ENCODE assay signal across 10 cellular contexts in the genomic region with DNA sequence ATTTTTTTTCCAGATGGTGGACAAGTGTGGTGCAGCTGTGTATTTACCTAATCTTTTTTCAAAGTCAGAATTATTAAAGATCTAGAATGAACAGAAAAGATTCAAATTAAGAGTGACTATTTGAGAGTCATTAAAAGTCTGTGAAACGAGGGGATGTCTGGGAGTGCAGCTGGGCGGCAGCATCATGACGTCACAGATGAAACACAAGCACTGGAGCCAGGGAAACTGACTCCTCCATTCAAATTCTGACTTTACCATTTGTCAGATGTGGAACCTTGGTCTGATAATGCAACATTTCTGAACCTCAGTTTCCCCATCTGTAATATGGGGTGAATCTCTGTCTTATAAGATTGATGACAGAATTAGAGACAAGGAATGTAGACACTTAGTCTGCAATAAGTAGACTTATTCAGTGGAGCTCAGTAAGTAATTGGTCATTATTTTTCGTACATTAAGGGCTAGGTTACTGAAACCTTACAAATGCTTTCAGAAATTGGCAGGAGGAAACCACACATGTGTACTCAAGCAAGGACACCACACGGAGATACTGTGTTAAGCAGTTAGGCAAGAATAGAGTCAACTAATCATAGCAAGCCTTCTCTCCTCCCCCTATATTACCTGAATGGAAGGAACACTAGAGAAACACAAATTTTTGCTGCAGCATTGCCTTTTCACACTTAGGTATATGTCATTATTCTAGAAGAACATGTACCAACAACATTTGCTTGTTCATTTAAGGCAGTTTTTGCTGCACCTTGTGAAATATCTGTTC. TPM values are rescaled to one million over a fixed set of nuclear protein-coding genes. Genes with fewer than 3 reads are reported as not detected.
DNase-seq lines count a peak whose midpoint lies in the region; ATAC-seq, FAIRE-seq and TF ChIP-seq lines count a peak whose summit lies in the region.
"Had no signal": no experiment of that assay in that cellular context is flagged by ENCODE, and none has a peak within 500 bp of the region (broad histone marks: within the 10 kb centered on the region; RNA-seq: fewer than 3 reads in every experiment).

No MANE protein-coding gene starts in this region.

- H3K4me1 ChIP-seq in prostate gland (replicated peaks): no peaks in the 10 kb centered on the region

- FAIRE-seq in D721Med (lab: Jason Lieb, UNC): peak; percentile 35
- FAIRE-seq in GM19239 (lab: Jason Lieb, UNC): peak; percentile 100
- FAIRE-seq: keratinocyte had no signal

- H3K27me3 ChIP-seq in prostate gland (replicated peaks; ENCODE audit: insufficient read depth): no peaks in the 10 kb centered on the region

- no peak overlapping the region for H3K27ac ChIP-seq in prostate gland

- DNase-seq in D721Med (ENCODE audit: insufficient read length, low spot score) (no peak), GM19239 (ENCODE audit: insufficient read length, low spot score) (no peak), prostate gland (ENCODE audit: low spot score) (no peak), 8988T (no peak), omental fat pad (ENCODE audit: low spot score) (no peak), T1000 (lab: John Stamatoyannopoulos, UW) (no peak)

- no peaks in the 10 kb centered on the region for H3K9me3 ChIP-seq in prostate gland

- TF ChIP-seq POLR2A in prostate gland (IDR thresholded peaks at IDR 0.05): no peak

- intact Hi-C loops in prostate gland (cut with DNase I): no loop called here

- H3K36me3 ChIP-seq in prostate gland: no peaks in the 10 kb centered on the region

- H3K4me3 ChIP-seq in prostate gland: no peak overlapping the region

- no peak for TF ChIP-seq CTCF in D721Med (IDR thresholded peaks at IDR 0.05; ENCODE audit: insufficient read depth, missing control alignments)
- no peak for TF ChIP-seq CTCF in prostate gland (IDR thresholded peaks at IDR 0.05)
- no peak for TF ChIP-seq CTCF in omental fat pad (IDR thresholded peaks at IDR 0.05)

- ATAC-seq in HG02678 (IDR thresholded peaks at IDR 0.05; ENCODE audit: unreplicated experiment) (peak; percentile 72), HG03460 (IDR thresholded peaks at IDR 0.05; ENCODE audit: unreplicated experiment) (peak; percentile 66), omental fat pad (ENCODE audit: low FRiP score) (no peak)

- WGBS in prostate gland: 52% methylated on average over 5 of the region's 5 CpGs

RNA-seq across cellular contexts. Expression of gene CXXC1, which starts 27.8 kb away (rescaled TPM):
- total RNA-seq in prostate gland (10 to 100 TPM; 61.9 to 87.4 TPM), omental fat pad (10 to 100 TPM; 29.3 to 66.4 (median 51.6) TPM)

RNA-seq across cellular contexts. Expression of gene MBD1, which starts 34.0 kb away (rescaled TPM):
- total RNA-seq in prostate gland: 100 to 1,000 TPM in 1 of 2 donors, 10 to 100 TPM in 1; 65.4 to 121 TPM
- 10 to 100 TPM; 49.5 to 63.6 (median 59.4) TPM for total RNA-seq in omental fat pad

RNA-seq across cellular contexts. Expression of gene CFAP53, which starts 49.0 kb away (rescaled TPM):
- total RNA-seq in prostate gland: 1 to 10 TPM in 1 of 2 donors, under 1 TPM in 1; 0.59 to 4.7 TPM
- 1 to 10 TPM in 1 of 4 donors, under 1 TPM in 1, not detected in 2; 0.37 to 1.3 TPM for total RNA-seq in omental fat pad
- total RNA-seq: G401 had no signal

RNA-seq across cellular contexts. Expression of gene SKA1, which starts 59.6 kb away (rescaled TPM):
- 1 to 10 TPM; 2.6 to 2.7 TPM for total RNA-seq in prostate gland
- total RNA-seq in omental fat pad: 1 to 10 TPM in 1 of 4 donors, not detected in 3; 1.2 TPM
